ENCODE assay signal across 1 cellular context in the genomic region with DNA sequence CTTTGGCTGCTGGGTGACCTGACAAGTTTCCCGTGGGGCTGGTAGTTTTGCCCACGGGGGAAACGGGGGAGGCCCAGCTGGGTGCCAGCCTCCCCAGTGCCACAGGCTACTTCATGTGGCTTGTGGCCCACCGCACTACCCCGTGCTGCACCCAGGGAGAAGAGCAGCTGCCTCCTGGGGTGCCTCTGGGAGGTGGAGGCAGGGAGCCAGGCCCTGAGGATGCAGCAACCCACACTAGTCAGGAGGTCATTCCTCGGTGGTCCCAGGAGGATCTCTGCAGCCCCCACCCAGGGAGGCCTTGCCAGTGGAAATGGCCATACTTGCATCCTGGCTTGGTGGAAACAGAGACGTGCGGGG.
TF ChIP-seq lines count a peak whose summit lies in the region.

No MANE protein-coding gene starts in this region.

TF ChIP-seq in GM12878, 131 proteins besides CTCF, POLR2A, EP300 and RAD21:
- peak; percentile 50; the same call in 1 of the 2 replicates for TF ChIP-seq BACH1 (IDR thresholded peaks at IDR 0.05; ENCODE audit: borderline replicate concordance)
- TF ChIP-seq SREBF2 (IDR thresholded peaks at IDR 0.05; ENCODE audit: low read length): no peak
- no peak for TF ChIP-seq HDAC6 (IDR thresholded peaks at IDR 0.05; ENCODE audit: unreplicated experiment)
- no peak for TF ChIP-seq ZZZ3 (IDR thresholded peaks at IDR 0.05; ENCODE audit: control insufficient read depth, insufficient read length, low read depth)
- peak; percentile 30; the same call in 1 of the 2 replicates for TF ChIP-seq POLR2AphosphoS2 (IDR thresholded peaks at IDR 0.05; ENCODE audit: low read depth, low read length)
- TF ChIP-seq CHD2 (IDR thresholded peaks at IDR 0.05; ENCODE audit: borderline replicate concordance, low read depth, low read length): 0 out of 2 replicates have a peak, but pooled peaks have one; percentile 19
- no peak for TF ChIP-seq HDGF (IDR thresholded peaks at IDR 0.05)
